Comparison of ENCODE assay signal across 1 cellular context in genomic region chr10:112739219-112739969, GRCh38.
TF ChIP-seq lines count a peak whose summit lies in the region.

No MANE protein-coding gene starts in this region.

TF ChIP-seq in HepG2, 621 proteins besides CTCF, POLR2A, EP300 and RAD21 (continued from another document):
- TF ChIP-seq DZIP1 (CRISPR knock-in tag; IDR thresholded peaks at IDR 0.05) (no peak), ZNF879 (CRISPR knock-in tag; IDR thresholded peaks at IDR 0.05) (no peak), ZSCAN21 (CRISPR knock-in tag; IDR thresholded peaks at IDR 0.05; ENCODE audit: borderline replicate concordance) (no peak), ZNF232 (CRISPR knock-in tag; IDR thresholded peaks at IDR 0.05; ENCODE audit: borderline replicate concordance) (peak; percentile 70; the same call in 1 of the 2 replicates), SSRP1 (CRISPR knock-in tag; IDR thresholded peaks at IDR 0.05) (no peak), TFDP2 (CRISPR knock-in tag; IDR thresholded peaks at IDR 0.05) (no peak), KAT8 (CRISPR knock-in tag; IDR thresholded peaks at IDR 0.05) (peak; percentile 68; the same call in 1 of the 2 replicates), YEATS2 (CRISPR knock-in tag; IDR thresholded peaks at IDR 0.05; ENCODE audit: borderline replicate concordance) (peak; percentile 18; the same call in 1 of the 2 replicates), FLYWCH1 (CRISPR knock-in tag; IDR thresholded peaks at IDR 0.05) (no peak), ZBTB44 (CRISPR knock-in tag; IDR thresholded peaks at IDR 0.05) (no peak), HOXA5 (CRISPR knock-in tag; IDR thresholded peaks at IDR 0.05) (no peak; the same call in 1 of the 2 replicates), SNAPC2 (CRISPR knock-in tag; IDR thresholded peaks at IDR 0.05) (0 out of 2 replicates have a peak, but pooled peaks have one; percentile 41), ZNF253 (CRISPR knock-in tag; IDR thresholded peaks at IDR 0.05; ENCODE audit: borderline replicate concordance) (no peak), PATZ1 (CRISPR knock-in tag; IDR thresholded peaks at IDR 0.05) (peak; percentile 99), ATF5 (CRISPR knock-in tag; IDR thresholded peaks at IDR 0.05; ENCODE audit: low read depth) (no peak), ZNF619 (CRISPR knock-in tag; IDR thresholded peaks at IDR 0.05) (0 out of 2 replicates have a peak, but pooled peaks have one; percentile 20), ZNF33B (CRISPR knock-in tag; IDR thresholded peaks at IDR 0.05) (no peak), PBX2 (CRISPR knock-in tag; IDR thresholded peaks at IDR 0.05) (no peak), ZNF768 (CRISPR knock-in tag; IDR thresholded peaks at IDR 0.05) (no peak), CREB1 (IDR thresholded peaks at IDR 0.05) (no peak; the same call in 1 of the 2 replicates), CREB1 (CRISPR knock-in tag; IDR thresholded peaks at IDR 0.05) (peak; percentile 79), NR2F1 (CRISPR knock-in tag; IDR thresholded peaks at IDR 0.05) (peak; percentile 51 to 84), SETDB1 (CRISPR knock-in tag; IDR thresholded peaks at IDR 0.05; ENCODE audit: borderline replicate concordance) (no peak), MTA3 (CRISPR knock-in tag; IDR thresholded peaks at IDR 0.05) (no peak), JARID2 (CRISPR knock-in tag; IDR thresholded peaks at IDR 0.05; ENCODE audit: insufficient replicate concordance) (no peak), AKNA (CRISPR knock-in tag; IDR thresholded peaks at IDR 0.05; ENCODE audit: borderline replicate concordance) (no peak), ZNF510 (CRISPR knock-in tag; IDR thresholded peaks at IDR 0.05; ENCODE audit: low read depth) (no peak), GLMP (CRISPR knock-in tag; IDR thresholded peaks at IDR 0.05; ENCODE audit: borderline replicate concordance) (no peak), ZMAT5 (CRISPR knock-in tag; IDR thresholded peaks at IDR 0.05; ENCODE audit: borderline replicate concordance, low read depth) (no peak), TFE3 (CRISPR knock-in tag; IDR thresholded peaks at IDR 0.05) (peak; percentile 60; the same call in 1 of the 2 replicates), POLR2AphosphoS5 (IDR thresholded peaks at IDR 0.05; ENCODE audit: low read depth, low read length) (no peak), ZNF3 (CRISPR knock-in tag; IDR thresholded peaks at IDR 0.05) (no peak)
